In the genomic region with DNA sequence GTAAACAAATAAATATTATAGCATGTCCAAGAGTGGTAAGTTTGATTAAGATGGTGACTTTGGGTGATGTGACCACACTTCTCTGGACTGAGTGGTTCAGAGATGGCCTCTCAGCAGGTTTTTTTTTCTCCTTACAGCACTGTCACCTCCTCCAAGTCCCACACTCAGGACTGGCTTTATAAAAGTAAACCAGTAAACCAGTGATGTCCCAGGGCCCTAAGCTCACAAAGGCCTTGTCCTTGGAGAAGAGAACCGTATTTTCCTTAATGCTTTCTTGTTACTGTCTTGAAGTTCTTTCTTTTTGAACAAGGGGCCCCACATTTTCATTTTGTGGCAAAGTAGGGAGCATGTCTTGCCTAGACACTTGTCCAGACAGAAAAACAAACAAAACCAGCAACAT, we compare ENCODE assay signal across 3 cellular contexts.
"Had no signal": no experiment of that assay in that cellular context is flagged by ENCODE, and none has a peak within 500 bp of the region (broad histone marks: within the 10 kb centered on the region; RNA-seq: fewer than 3 reads in every experiment).

No MANE protein-coding gene starts in this region.

- H3K4me3 ChIP-seq: GM12878 had no signal

- DNase-seq: GDM1, GF-D8 had no signal
